8 cellular contexts compared by ENCODE assay signal in genomic region chr7:130277763-130278643, GRCh38. TPM values are rescaled to one million over a fixed set of nuclear protein-coding genes. Genes with fewer than 3 reads are reported as not detected.
DNase-seq lines count a peak whose midpoint lies in the region; ATAC-seq and TF ChIP-seq lines count a peak whose summit lies in the region.

No MANE protein-coding gene starts in this region.

- peak; percentile 61 for TF ChIP-seq CTCF in astrocyte of the cerebellum (IDR thresholded peaks at IDR 0.05; ENCODE audit: low read depth, low read length, missing control alignments)
- TF ChIP-seq CTCF in thoracic aorta (IDR thresholded peaks at IDR 0.05): peak; percentile 65

- in situ Hi-C loops in astrocyte of the cerebellum (cut with HindIII; ENCODE audit: low sequenced_read_pairs): no loop called here

- H3K36me3 ChIP-seq in thoracic aorta: no peaks in the 10 kb centered on the region

- H3K27me3 ChIP-seq in thoracic aorta (replicated peaks; ENCODE audit: insufficient read depth): no peaks in the 10 kb centered on the region

- no peaks in the 10 kb centered on the region for H3K9me3 ChIP-seq in thoracic aorta

- no peak overlapping the region for H3K27ac ChIP-seq in thoracic aorta

- peak; percentile 66 for DNase-seq in DMS 273 treated with DMSO at 0.1 percent for 48 hours (lab: John Stamatoyannopoulos, UW)
- DNase-seq in NCI-H1105 treated with DMSO at 0.1 percent for 48 hours (lab: John Stamatoyannopoulos, UW): peak; percentile 37
- no peak for DNase-seq in astrocyte of the cerebellum (ENCODE audit: low read depth)
- DNase-seq in iris pigment epithelial cell (ENCODE audit: low read depth): peak; percentile 79
- no peak for DNase-seq in thoracic aorta (ENCODE audit: low spot score)
- no peak for DNase-seq in KG1 (lab: John Stamatoyannopoulos, UW)
- DNase-seq in stimulated activated CD4-positive, alpha-beta T cell treated with anti-CD3 and anti-CD28 coated beads, Interleukin-2, amount 100 ng/mL, for 24 hours: no peak
- DNase-seq in SKM-1 treated with dmso at 0.1 percent for 144 hours (lab: John Stamatoyannopoulos, UW; ENCODE audit: unreplicated experiment): no peak

- ATAC-seq in thoracic aorta (ENCODE audit: insufficient number of reproducible peaks, low FRiP score, low read depth): peak; percentile 54

- no peak overlapping the region for H3K4me3 ChIP-seq in astrocyte of the cerebellum (ENCODE audit: low read depth, low read length)
- H3K4me3 ChIP-seq in thoracic aorta: no peak overlapping the region

- H3K4me1 ChIP-seq in thoracic aorta (ENCODE audit: control insufficient read depth in 1 of 2, low read depth in 2 of 2): peaks cover 10 to 29% of the 10 kb centered on the region in 2 donors

RNA-seq across cellular contexts. Expression of gene CPA2, which starts 11.3 kb away (rescaled TPM):
- total RNA-seq in thoracic aorta: under 1 TPM in 1 of 2 donors, not detected in 1; 0.41 TPM

RNA-seq across cellular contexts. Expression of gene CPA4, which starts 15.0 kb away (rescaled TPM):
- total RNA-seq in thoracic aorta: not detected

Comparison
In these comparisons a context has a peak if more than half of its experiments do, and no peak if none do; other contexts are left out.
1. DNase-seq: peak in DMS 273 treated with DMSO at 0.1 percent for 48 hours (single experiment), NCI-H1105 treated with DMSO at 0.1 percent for 48 hours (single experiment) and iris pigment epithelial cell (single experiment); none in astrocyte of the cerebellum (single experiment), thoracic aorta (single experiment), KG1 (single experiment), stimulated activated CD4-positive, alpha-beta T cell treated with anti-CD3 and anti-CD28 coated beads, Interleukin-2, amount 100 ng/mL, for 24 hours (0 of 2) and SKM-1 treated with dmso at 0.1 percent for 144 hours (single experiment).